ENCODE assay signal across 20 cellular contexts in genomic region chr2:74735009-74735408, GRCh38.
DNase-seq lines count a peak whose midpoint lies in the region; ATAC-seq and FAIRE-seq lines count a peak whose summit lies in the region.
"Had no signal": no experiment of that assay in that cellular context is flagged by ENCODE, and none has a peak within 500 bp of the region (broad histone marks: within the 10 kb centered on the region; RNA-seq: fewer than 3 reads in every experiment).

No MANE protein-coding gene starts in this region.

- DNase-seq in DMS153 treated with DMSO at 0.1 percent for 48 hours (lab: John Stamatoyannopoulos, UW; ENCODE audit: unreplicated experiment) (peak; percentile 10), DMS153 (lab: John Stamatoyannopoulos, UW) (no peak), HTR-8/SVneo (ENCODE audit: insufficient read length, low spot score) (no peak), dermis blood vessel endothelial cell (peak; percentile 45), left colon (no peak), 8988T (no peak)
- DNase-seq: activated CD4-positive, alpha-beta T cell treated with anti-CD3 and anti-CD28 coated beads, Interleukin-2, amount 50 U/mL, for 1 hour; activated naive CD4-positive, alpha-beta T cell treated with anti-CD3 and anti-CD28 coated beads, Interleukin-2, amount 10 ng/mL, durations not matched to agents 7 days and 5 days; activated T-cell treated with anti-CD3 and anti-CD28 coated beads for 4 hours; glutamatergic neuron; MM.1S; naive thymus-derived CD8-positive, alpha-beta T cell; NCI-H2107; psoas muscle; stimulated activated naive CD8-positive, alpha-beta T cell treated with anti-CD3 and anti-CD28 coated beads, Interleukin-15, Interleukin-2, amounts not matched to agents 100 U/mL and 50 U/mL, for 24 hours had no signal

- ATAC-seq in left colon (peak; percentile 97), GM21526 (IDR thresholded peaks at IDR 0.05; ENCODE audit: low FRiP score, unreplicated experiment) (no peak), GM19023 (IDR thresholded peaks at IDR 0.05; ENCODE audit: unreplicated experiment) (no peak)
- ATAC-seq: HepG2; naive thymus-derived CD8-positive, alpha-beta T cell; psoas muscle; stimulated activated naive CD8-positive, alpha-beta T cell treated with anti-CD3 and anti-CD28 coated beads, Interleukin-15, Interleukin-2, amounts not matched to agents 100 U/mL and 50 U/mL, for 24 hours had no signal

- intact Hi-C loops in left colon (cut with DNase I, micrococcal nuclease) = no loop called here

- peak; percentile 4 for FAIRE-seq in HTR-8/SVneo (lab: Jason Lieb, UNC)
- FAIRE-seq: HepG2, islet of Langerhans, RCC 7860 had no signal

Comparison
In these comparisons a context has a peak if more than half of its experiments do, and no peak if none do; other contexts are left out.
1. DNase-seq: peak in DMS153 treated with DMSO at 0.1 percent for 48 hours (single experiment) and dermis blood vessel endothelial cell (single experiment); none in DMS153 (single experiment), HTR-8/SVneo (single experiment), left colon (0 of 2) and 8988T (single experiment).